Comparison of ENCODE assay signal across 1 cellular context in genomic region chr7:87152112-87152896, GRCh38.
TF ChIP-seq lines count a peak whose summit lies in the region.

DMTF1 (plus strand) TSS chr7:87152453; CDS start chr7:87164942, 12,489 bp downstream.

TF ChIP-seq in GM12878, 131 proteins besides CTCF, POLR2A, EP300 and RAD21 (continued from another document and continues in another):
- peak; percentile 51 for TF ChIP-seq BCL3 (IDR thresholded peaks at IDR 0.05; ENCODE audit: borderline replicate concordance, insufficient read depth, low read depth, low read length, poor library complexity, severe bottlenecking)
- no peak for TF ChIP-seq CHD4 (IDR thresholded peaks at IDR 0.05)
- TF ChIP-seq ZBTB40 (IDR thresholded peaks at IDR 0.05; ENCODE audit: borderline replicate concordance) = peak; percentile 85
- TF ChIP-seq SMAD1 (IDR thresholded peaks at IDR 0.05; ENCODE audit: low read depth, partially characterized antibody) = no peak
- TF ChIP-seq IKZF2 (IDR thresholded peaks at IDR 0.05) = peak; percentile 69 to 74
- no peak for TF ChIP-seq ZSCAN29 (IDR thresholded peaks at IDR 0.05)
- TF ChIP-seq NFIC (IDR thresholded peaks at IDR 0.05; ENCODE audit: low read depth, low read length) = peak; percentile 20; the same call in 1 of the 2 replicates
- TF ChIP-seq SP1 (IDR thresholded peaks at IDR 0.05; ENCODE audit: low read depth, low read length) = peak; percentile 32
- no peak for TF ChIP-seq PRDM15 (CRISPR knock-in tag; IDR thresholded peaks at IDR 0.05)
- 0 out of 2 replicates have a peak, but pooled peaks have one; percentile 13 for TF ChIP-seq SREBF1 (IDR thresholded peaks at IDR 0.05; ENCODE audit: low read length)
- TF ChIP-seq HDGF (IDR thresholded peaks at IDR 0.05) = 0 out of 2 replicates have a peak, but pooled peaks have one; percentile 43
- TF ChIP-seq CUX1 (IDR thresholded peaks at IDR 0.05; ENCODE audit: insufficient replicate concordance, low read depth, low read length) = no peak
- no peak for TF ChIP-seq ATF3 (IDR thresholded peaks at IDR 0.05; ENCODE audit: borderline replicate concordance, extremely low read depth, low read depth, low read length)
- TF ChIP-seq SKIL (IDR thresholded peaks at IDR 0.05; ENCODE audit: low read depth, poor library complexity, severe bottlenecking) = no peak
- peak; percentile 32 for TF ChIP-seq MYC (IDR thresholded peaks at IDR 0.05; ENCODE audit: insufficient read depth, insufficient read length, insufficient replicate concordance, low read length, severe bottlenecking)
- no peak for TF ChIP-seq MEF2A (IDR thresholded peaks at IDR 0.05; ENCODE audit: insufficient read depth, low read depth, low read length)
- TF ChIP-seq HDAC2 (IDR thresholded peaks at IDR 0.05) = no peak
- TF ChIP-seq SIN3A (IDR thresholded peaks at IDR 0.05; ENCODE audit: low read depth, low read length) = peak; percentile 49
- peak; percentile 83 for TF ChIP-seq SMAD5 (IDR thresholded peaks at IDR 0.05; ENCODE audit: low read depth)
- TF ChIP-seq RUNX3 (IDR thresholded peaks at IDR 0.05; ENCODE audit: low read length) = peak; percentile 53; the same call in 1 of the 2 replicates
- TF ChIP-seq ZNF384 (IDR thresholded peaks at IDR 0.05; ENCODE audit: borderline replicate concordance, low read depth, low read length) = no peak
- peak; percentile 76 for TF ChIP-seq EED (IDR thresholded peaks at IDR 0.05; ENCODE audit: low read depth)
- no peak for TF ChIP-seq WRNIP1 (IDR thresholded peaks at IDR 0.05; ENCODE audit: borderline replicate concordance, low read depth, low read length)
- TF ChIP-seq NFYA (IDR thresholded peaks at IDR 0.05; ENCODE audit: borderline replicate concordance, low read depth, low read length) = no peak
- TF ChIP-seq ZBED1 (IDR thresholded peaks at IDR 0.05; ENCODE audit: borderline replicate concordance) = no peak
- TF ChIP-seq REST (IDR thresholded peaks at IDR 0.05; ENCODE audit: low read depth, low read length) = no peak
- TF ChIP-seq RFX5 (IDR thresholded peaks at IDR 0.05; ENCODE audit: low read depth, low read length) = no peak
- no peak for TF ChIP-seq USF2 (IDR thresholded peaks at IDR 0.05; ENCODE audit: borderline replicate concordance, low read depth, low read length)
- peak; percentile 45; the same call in 1 of the 2 replicates for TF ChIP-seq CBFB (IDR thresholded peaks at IDR 0.05; ENCODE audit: low read depth)
- peak; percentile 33 for TF ChIP-seq MTA2 (IDR thresholded peaks at IDR 0.05; ENCODE audit: low read depth)
- TF ChIP-seq BHLHE40 (IDR thresholded peaks at IDR 0.05; ENCODE audit: borderline replicate concordance in 1 of 2, low read depth in 2 of 2, low read length in 1 of 2) = peak; percentile 64 to 90; a peak in 3 of 4 replicates
- TF ChIP-seq CBX3 (IDR thresholded peaks at IDR 0.05; ENCODE audit: borderline replicate concordance, low read depth) = no peak
- TF ChIP-seq MEF2B (IDR thresholded peaks at IDR 0.05; ENCODE audit: partially characterized antibody, poor library complexity, severe bottlenecking) = no peak
- no peak; the same call in none of the 2 replicates for TF ChIP-seq TCF12 (IDR thresholded peaks at IDR 0.05; ENCODE audit: low read depth, low read length)
- TF ChIP-seq STAT3 (IDR thresholded peaks at IDR 0.05; ENCODE audit: low read depth, low read length) = no peak
- TF ChIP-seq POLR2AphosphoS5 (IDR thresholded peaks at IDR 0.05; ENCODE audit: low read length) = peak; percentile 96
- no peak for TF ChIP-seq MYB (IDR thresholded peaks at IDR 0.05; ENCODE audit: borderline replicate concordance, low read depth, low read length)
- TF ChIP-seq IKZF1 (conservative IDR thresholded peaks at IDR 0.05) = peak; percentile 97
